ENCODE assay signal across 20 cellular contexts in genomic region chr1:217139513-217139912, GRCh38.
DNase-seq lines count a peak whose midpoint lies in the region; TF ChIP-seq lines count a peak whose summit lies in the region.
"Had no signal": no experiment of that assay in that cellular context is flagged by ENCODE, and none has a peak within 500 bp of the region (broad histone marks: within the 10 kb centered on the region; RNA-seq: fewer than 3 reads in every experiment).

No MANE protein-coding gene starts in this region.

- H3K27ac ChIP-seq in neural progenitor cell = no peak overlapping the region
- H3K27ac ChIP-seq: sigmoid colon, vagina had no signal

- DNase-seq in H7 = peak; percentile 76
- DNase-seq in ecto neural progenitor cell (ENCODE audit: low spot score) = peak; percentile 62
- DNase-seq in neural progenitor cell (ENCODE audit: low spot score) = peak; percentile 77
- no peak for DNase-seq in NCI-H1105 treated with DMSO at 0.1 percent for 48 hours (lab: John Stamatoyannopoulos, UW)
- no peak for DNase-seq in NCI-H2196 (lab: John Stamatoyannopoulos, UW; ENCODE audit: unreplicated experiment)
- DNase-seq in stimulated activated CD4-positive, alpha-beta T cell treated with anti-CD3 and anti-CD28 coated beads, Interleukin-1b, Interleukin-23, amount 100 ng/mL, for 48 hours = no peak
- DNase-seq in NCI-H226 = no peak
- DNase-seq: activated CD4-positive, alpha-beta T cell treated with anti-CD3 and anti-CD28 coated beads, Interleukin-2, amount 50 U/mL, for 4 hours; activated naive CD4-positive, alpha-beta T cell treated with Interleukin-2 at 50 U/mL for 16 hours; activated T-cell treated with anti-CD3 and anti-CD28 coated beads for 4 hours; CD4-positive, CD25-positive, alpha-beta regulatory T cell; DMS79 treated with DMSO at 0.1 percent for 48 hours; foreskin fibroblast; MM.1S; NCI-H1930; NCI-H510A; sigmoid colon; stimulated activated CD4-positive, alpha-beta T cell treated with anti-CD3 and anti-CD28 coated beads, Interleukin-2, amount 100 ng/mL, for 24 hours had no signal

- no peak overlapping the region for H2AFZ ChIP-seq in neural progenitor cell (replicated peaks)

- peak overlapping the region; percentile 83 for H3K4me2 ChIP-seq in neural progenitor cell

- H3K79me2 ChIP-seq in neural progenitor cell (ENCODE audit: low read depth) = no peaks in the 10 kb centered on the region

- no peak overlapping the region for H3K9ac ChIP-seq in neural progenitor cell

- no peak for TF ChIP-seq CTCF in neural progenitor cell (IDR thresholded peaks at IDR 0.05)

- H3K4me3 ChIP-seq in H7 (ENCODE audit: insufficient read depth, low read depth, low read length) (peak overlapping the region; percentile 37), iPS-18c (ENCODE audit: insufficient read depth, low read depth, low read length) (peak overlapping the region; percentile 42; the same call in 1 of the 2 replicates), neural progenitor cell (peak overlapping the region; percentile 44)
- H3K4me3 ChIP-seq: sigmoid colon, vagina had no signal

- peaks cover 46% of the 10 kb centered on the region for H3K27me3 Mint-ChIP-seq in neural progenitor cell (ENCODE audit: insufficient read depth, low read depth)

- H3K27me3 ChIP-seq in H7 (ENCODE audit: control insufficient read depth, insufficient read depth, low read length) (peaks cover 73% of the 10 kb centered on the region), neural progenitor cell (peaks cover 97% of the 10 kb centered on the region)
- H3K27me3 ChIP-seq: vagina had no signal

- H3K36me3 Mint-ChIP-seq in neural progenitor cell = no peaks in the 10 kb centered on the region
- H3K36me3 Mint-ChIP-seq: CD4-positive, CD25-positive, alpha-beta regulatory T cell had no signal

- H3K36me3 ChIP-seq in H7 (replicated peaks; ENCODE audit: control insufficient read depth, insufficient read depth, low read length) (no peaks in the 10 kb centered on the region), neural progenitor cell (no peaks in the 10 kb centered on the region)
- H3K36me3 ChIP-seq: sigmoid colon, vagina had no signal

- H3K4me3 Mint-ChIP-seq in neural progenitor cell = peak overlapping the region; percentile 82
- H3K4me3 Mint-ChIP-seq: CD4-positive, CD25-positive, alpha-beta regulatory T cell had no signal

- H3K4me1 Mint-ChIP-seq in neural progenitor cell = peaks cover 49% of the 10 kb centered on the region

- peaks cover 47% of the 10 kb centered on the region for H4K20me1 ChIP-seq in neural progenitor cell (ENCODE audit: low read depth)

- no peaks in the 10 kb centered on the region for H3K9me3 Mint-ChIP-seq in neural progenitor cell

- H3K9me3 ChIP-seq in iPS-18c (ENCODE audit: control insufficient read depth, insufficient read depth, low read length) (no peaks in the 10 kb centered on the region), neural progenitor cell (ENCODE audit: low read depth) (no peaks in the 10 kb centered on the region)
- H3K9me3 ChIP-seq: sigmoid colon, vagina had no signal

- peaks cover 12% of the 10 kb centered on the region for H3F3A ChIP-seq in neural progenitor cell (ENCODE audit: low read depth)

- H3K4me1 ChIP-seq in neural progenitor cell = peaks cover 48% of the 10 kb centered on the region
- H3K4me1 ChIP-seq: vagina had no signal

- no peak overlapping the region for H3K27ac Mint-ChIP-seq in neural progenitor cell
- H3K27ac Mint-ChIP-seq: CD4-positive, CD25-positive, alpha-beta regulatory T cell had no signal

Comparison
In these comparisons a context has a peak if more than half of its experiments do, and no peak if none do; other contexts are left out.
1. DNase-seq: peak in H7 (single experiment), ecto neural progenitor cell (single experiment) and neural progenitor cell (single experiment); none in NCI-H1105 treated with DMSO at 0.1 percent for 48 hours (single experiment), NCI-H2196 (single experiment), stimulated activated CD4-positive, alpha-beta T cell treated with anti-CD3 and anti-CD28 coated beads, Interleukin-1b, Interleukin-23, amount 100 ng/mL, for 48 hours (single experiment) and NCI-H226 (single experiment).
2. Peak in every context shown above with its lines, with median percentiles within 50 percentile points of each other: H3K4me3 ChIP-seq.